10 cellular contexts compared by ENCODE assay signal in genomic region chr2:120442541-120442922, GRCh38.
DNase-seq lines count a peak whose midpoint lies in the region; ATAC-seq and TF ChIP-seq lines count a peak whose summit lies in the region.
"Had no signal": no experiment of that assay in that cellular context is flagged by ENCODE, and none has a peak within 500 bp of the region (broad histone marks: within the 10 kb centered on the region; RNA-seq: fewer than 3 reads in every experiment).

No MANE protein-coding gene starts in this region.

- no peak overlapping the region for H3K27ac Mint-ChIP-seq in activated naive CD4-positive, alpha-beta T cell treated with anti-CD3 and anti-CD28 coated beads, Interleukin-2, amount 10 ng/mL, durations not matched to agents 7 days and 5 days
- peak overlapping the region; percentile 74 for H3K27ac Mint-ChIP-seq in type B pancreatic cell

- H3K27me3 ChIP-seq in endocrine pancreas (ENCODE audit: control insufficient read depth, insufficient read depth, low read length) (no peaks in the 10 kb centered on the region), mucosa of rectum (ENCODE audit: control insufficient read depth in 2 of 2, insufficient read depth in 2 of 2, low read length in 2 of 2) (peaks cover 21 to 25% of the 10 kb centered on the region in 2 donors)

- H3K4me1 Mint-ChIP-seq in activated naive CD4-positive, alpha-beta T cell treated with anti-CD3 and anti-CD28 coated beads, Interleukin-2, amount 10 ng/mL, durations not matched to agents 7 days and 5 days, result peaks cover 14% of the 10 kb centered on the region
- peaks cover 17% of the 10 kb centered on the region for H3K4me1 Mint-ChIP-seq in type B pancreatic cell (ENCODE audit: unreplicated experiment)

- TF ChIP-seq POLR2A in GM18505 (IDR thresholded peaks at IDR 0.05; ENCODE audit: borderline replicate concordance, extremely low read depth, insufficient read depth, insufficient read length), result no peak

- peak overlapping the region; percentile 36 for H3K4me3 Mint-ChIP-seq in activated naive CD4-positive, alpha-beta T cell treated with anti-CD3 and anti-CD28 coated beads, Interleukin-2, amount 10 ng/mL, durations not matched to agents 7 days and 5 days
- H3K4me3 Mint-ChIP-seq in type B pancreatic cell, result peak overlapping the region; percentile 91

- H3K4me3 ChIP-seq in endocrine pancreas (ENCODE audit: control insufficient read depth, insufficient read depth, low read length), result no peak overlapping the region
- peak overlapping the region; percentile 59 to 63 for H3K4me3 ChIP-seq in mucosa of rectum (ENCODE audit: low read length in 2 of 2)
- H3K4me3 ChIP-seq: BLaER1 treated with 17β-estradiol and CSF1 and Interleukin-3, amounts not matched to agents 10 nM and 100 nM had no signal

- H3K36me3 Mint-ChIP-seq in activated naive CD4-positive, alpha-beta T cell treated with anti-CD3 and anti-CD28 coated beads, Interleukin-2, amount 10 ng/mL, durations not matched to agents 7 days and 5 days, result no peaks in the 10 kb centered on the region
- H3K36me3 Mint-ChIP-seq in type B pancreatic cell, result no peaks in the 10 kb centered on the region

- H3K27ac ChIP-seq in mucosa of rectum (ENCODE audit: low read depth in 2 of 2, low read length in 2 of 2), result no peak overlapping the region
- H3K27ac ChIP-seq: BLaER1 treated with 17β-estradiol and CSF1 and Interleukin-3, amounts not matched to agents 10 nM and 100 nM had no signal

- no peak for DNase-seq in activated naive CD4-positive, alpha-beta T cell treated with anti-CD3 and anti-CD28 coated beads, Interleukin-2, amount 10 ng/mL, durations not matched to agents 7 days and 5 days
- DNase-seq in activated naive CD4-positive, alpha-beta T cell treated with Interleukin-2 at 50 U/mL for 16 hours, result no peak
- DNase-seq in type B pancreatic cell (ENCODE audit: extremely low spot score, unreplicated experiment) (no peak), NCI-H2171 treated with DMSO at 0.1 percent for 48 hours (lab: John Stamatoyannopoulos, UW) (no peak)
- DNase-seq: MV-4-11 had no signal

- peaks cover 86% of the 10 kb centered on the region for H3K27me3 Mint-ChIP-seq in activated naive CD4-positive, alpha-beta T cell treated with anti-CD3 and anti-CD28 coated beads, Interleukin-2, amount 10 ng/mL, durations not matched to agents 7 days and 5 days
- peaks cover 52% of the 10 kb centered on the region for H3K27me3 Mint-ChIP-seq in type B pancreatic cell

- H3K4me1 ChIP-seq in endocrine pancreas (ENCODE audit: control insufficient read depth, insufficient read depth, low read length) (no peaks in the 10 kb centered on the region), mucosa of rectum (ENCODE audit: control insufficient read depth in 2 of 2, insufficient read depth in 2 of 2, low read length in 2 of 2) (peaks cover 9 to 10% of the 10 kb centered on the region in 2 donors)

- H3K9me3 ChIP-seq in endocrine pancreas (ENCODE audit: control insufficient read depth, low read length), result no peaks in the 10 kb centered on the region
- H3K9me3 ChIP-seq in mucosa of rectum (ENCODE audit: control insufficient read depth in 2 of 2, low read length in 2 of 2), result no peaks in the 10 kb centered on the region

- TF ChIP-seq CTCF in type B pancreatic cell (conservative IDR thresholded peaks at IDR 0.05), result no peak

- H3K9ac ChIP-seq in endocrine pancreas (ENCODE audit: control insufficient read depth, insufficient read depth, low read length), result peak overlapping the region; percentile 39
- peak overlapping the region in 1 of 2 donors; percentile 56 for H3K9ac ChIP-seq in mucosa of rectum (ENCODE audit: low read depth in 1 of 2, low read length in 2 of 2)
- H3K9ac ChIP-seq: BLaER1 treated with 17β-estradiol and CSF1 and Interleukin-3, amounts not matched to agents 10 nM and 100 nM had no signal

- CTCF ChIA-PET in activated naive CD4-positive, alpha-beta T cell treated with anti-CD3 and anti-CD28 coated beads, Interleukin-2, amount 10 ng/mL, durations not matched to agents 7 days and 5 days (lab: Charles Lee), result no interaction called here

- ATAC-seq in GM18505 (IDR thresholded peaks at IDR 0.05; ENCODE audit: unreplicated experiment), result no peak
- ATAC-seq in HG02588 (IDR thresholded peaks at IDR 0.05; ENCODE audit: unreplicated experiment), result no peak

- no peaks in the 10 kb centered on the region for H3K36me3 ChIP-seq in endocrine pancreas (ENCODE audit: control insufficient read depth, insufficient read depth, low read length)
- H3K36me3 ChIP-seq in mucosa of rectum (ENCODE audit: control insufficient read depth in 2 of 2, insufficient read depth in 2 of 2, low read length in 2 of 2), result no peaks in the 10 kb centered on the region
- H3K36me3 ChIP-seq: BLaER1 treated with 17β-estradiol and CSF1 and Interleukin-3, amounts not matched to agents 10 nM and 100 nM had no signal

- no peaks in the 10 kb centered on the region for H3K9me3 Mint-ChIP-seq in activated naive CD4-positive, alpha-beta T cell treated with anti-CD3 and anti-CD28 coated beads, Interleukin-2, amount 10 ng/mL, durations not matched to agents 7 days and 5 days
- no peaks in the 10 kb centered on the region for H3K9me3 Mint-ChIP-seq in type B pancreatic cell
